6 cellular contexts compared by ENCODE assay signal in the genomic region with DNA sequence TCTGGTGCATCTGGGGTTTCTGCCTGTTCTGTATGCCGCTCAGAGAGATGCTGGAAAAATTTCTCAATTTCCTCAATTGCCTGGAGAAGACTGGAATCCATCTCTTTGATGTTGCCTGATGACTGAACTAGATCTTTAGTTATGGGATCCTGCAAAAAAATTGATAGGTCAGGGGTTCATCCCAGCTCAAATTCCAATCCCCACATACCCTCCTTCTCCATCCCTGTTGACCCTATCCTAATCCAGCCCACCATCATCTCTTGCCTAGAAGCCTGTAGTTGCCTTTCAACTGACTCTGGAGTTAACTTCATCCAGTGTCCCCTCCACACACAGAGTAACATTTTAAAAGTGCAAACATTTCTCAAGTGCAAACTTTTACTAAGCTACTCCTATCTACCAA.
"Had no signal": no experiment of that assay in that cellular context is flagged by ENCODE, and none has a peak within 500 bp of the region (broad histone marks: within the 10 kb centered on the region; RNA-seq: fewer than 3 reads in every experiment).

A gene (minus strand): TSS at position 101 of the 400 bp plus-strand sequence. CDS start 0 bp downstream, at position 101.

- H3K4me1 Mint-ChIP-seq: IgD-negative memory B cell had no signal

- H3K4me3 Mint-ChIP-seq: IgD-negative memory B cell had no signal

- DNase-seq: IMR-90, KBM-7, KG1 had no signal

- H3K36me3 Mint-ChIP-seq: IgD-negative memory B cell had no signal

- ATAC-seq: HepG2, K562 had no signal
